In the genomic region with DNA sequence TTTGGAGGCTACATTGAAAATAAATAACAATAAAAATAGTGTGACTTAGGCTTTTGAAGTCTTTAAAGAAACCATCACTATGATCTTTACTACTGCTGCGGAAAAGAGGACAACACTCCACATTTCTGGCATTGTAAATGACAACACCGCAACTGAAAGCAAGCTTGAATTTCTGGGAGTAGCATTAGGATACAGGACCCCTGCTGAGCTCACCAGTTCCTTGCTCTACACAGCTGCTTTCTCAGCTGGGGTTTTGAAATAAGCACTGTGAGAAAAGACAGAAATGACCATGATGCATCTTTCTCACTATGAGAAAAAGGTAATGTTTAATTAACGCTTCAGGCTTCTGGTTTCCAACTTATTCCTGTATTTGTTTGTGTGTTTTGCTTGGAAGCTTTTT, we compare ENCODE assay signal across 21 cellular contexts.
A peak's percentile ranks its signal among the peaks of the same experiment; 100 is the strongest.
DNase-seq lines count a peak whose midpoint lies in the region; ATAC-seq, FAIRE-seq and TF ChIP-seq lines count a peak whose summit lies in the region.
"Had no signal": no experiment of that assay in that cellular context is flagged by ENCODE, and none has a peak within 500 bp of the region (broad histone marks: within the 10 kb centered on the region; RNA-seq: fewer than 3 reads in every experiment).

No MANE protein-coding gene starts in this region.

- CTCF ChIA-PET in MCF 10A (lab: Yijun Ruan, JAX) (interaction anchor here (0.6 to 1.1 kb wide), 2 partner anchors 9 to 192 kb away, joined by 3 read pairs; a partner anchor contains a TSS), mammary epithelial cell (lab: Charles Lee; ENCODE audit: low non-redundant PET) (no interaction called here)

- peaks cover 9% of the 10 kb centered on the region for H3K4me1 Mint-ChIP-seq in MCF 10A (ENCODE audit: insufficient read depth, unreplicated experiment)
- H3K4me1 Mint-ChIP-seq: activated naive CD4-positive, alpha-beta T cell treated with anti-CD3 and anti-CD28 coated beads, Interleukin-2, amount 50 U/mL, for 24 hours; CD14-positive monocyte had no signal

- no peaks in the 10 kb centered on the region for H3K79me2 ChIP-seq in mammary epithelial cell (ENCODE audit: insufficient read depth, low read length)

- no peaks in the 10 kb centered on the region for H4K20me1 ChIP-seq in mammary epithelial cell (ENCODE audit: insufficient read depth, low read length)

- 100% methylated on average over 2 of the region's 3 CpGs for WGBS in mammary epithelial cell (ENCODE audit: low coverage, missing lambda C conversion rate)
- 53 to 56% methylated on average over 3 of the region's 3 CpGs for WGBS in pancreas, 2 donors

- no peak for FAIRE-seq in pancreas (lab: Jason Lieb, UNC)
- FAIRE-seq: A204.1, bronchial epithelial cell had no signal

- H3K36me3 ChIP-seq in mammary epithelial cell (ENCODE audit: insufficient read depth, low read length): no peaks in the 10 kb centered on the region
- H3K36me3 ChIP-seq in pancreas: no peaks in the 10 kb centered on the region
- H3K36me3 ChIP-seq: prostate gland, transverse colon had no signal

- in situ Hi-C loops in mammary epithelial cell (cut with MboI; ENCODE audit: low sequenced_read_pairs in 2 of 2): no loop called here
- in situ Hi-C loops in astrocyte of the cerebellum (cut with HindIII; ENCODE audit: low sequenced_read_pairs): no loop called here
- in situ Hi-C loops in GM13977 (cut with MboI; ENCODE audit: low pct_unique_long_range_greater_than_20kb, low sequenced_read_pairs, unreplicated experiment): no loop called here

- no peak overlapping the region for H2AFZ ChIP-seq in mammary epithelial cell (ENCODE audit: low read depth, low read length)

- no peaks in the 10 kb centered on the region for H3K9me3 Mint-ChIP-seq in MCF 10A (ENCODE audit: unreplicated experiment)

- no peak overlapping the region for H3K4me3 ChIP-seq in mammary epithelial cell (replicated peaks in 1 of 3; ENCODE audit: insufficient read depth in 1 of 3, low read depth in 2 of 3, low read length in 3 of 3)
- H3K4me3 ChIP-seq in astrocyte of the cerebellum (ENCODE audit: low read depth, low read length): no peak overlapping the region
- no peak overlapping the region for H3K4me3 ChIP-seq in pancreas
- H3K4me3 ChIP-seq: prostate gland, transverse colon had no signal

- BruUV-seq in MCF 10A (replicated peaks; lab: Mats Ljungman, UMichigan) (no TSS peak), mammary epithelial cell (replicated peaks; lab: Mats Ljungman, UMichigan) (no TSS peak)

- no peaks in the 10 kb centered on the region for H3K9me3 ChIP-seq in mammary epithelial cell (replicated peaks; ENCODE audit: insufficient read depth, low read length)
- H3K9me3 ChIP-seq in pancreas: no peaks in the 10 kb centered on the region
- H3K9me3 ChIP-seq: prostate gland, transverse colon had no signal

- TF ChIP-seq CTCF in MCF 10A (IDR thresholded peaks at IDR 0.05; ENCODE audit: unreplicated experiment): no peak
- TF ChIP-seq CTCF in mammary epithelial cell (conservative IDR thresholded peaks at IDR 0.05 in 1 of 2, IDR thresholded peaks at IDR 0.05 in 1 of 2; ENCODE audit: extremely low read depth in 1 of 2, insufficient read depth in 1 of 2, low read depth in 1 of 2, low read length in 2 of 2): no peak
- no peak for TF ChIP-seq CTCF in astrocyte of the cerebellum (IDR thresholded peaks at IDR 0.05; ENCODE audit: low read depth, low read length, missing control alignments)
- TF ChIP-seq CTCF in pancreas (IDR thresholded peaks at IDR 0.05): no peak
- TF ChIP-seq CTCF in GM13977 (IDR thresholded peaks at IDR 0.05; ENCODE audit: extremely low read depth, insufficient read depth, missing control alignments): no peak

- peaks cover 13% of the 10 kb centered on the region for H3K4me1 ChIP-seq in mammary epithelial cell (ENCODE audit: insufficient read depth, low read length)
- no peaks in the 10 kb centered on the region for H3K4me1 ChIP-seq in pancreas
- H3K4me1 ChIP-seq: prostate gland, transverse colon had no signal

- POLR2A ChIA-PET in MCF 10A (lab: Yijun Ruan, JAX): interaction anchor here (1.1 kb wide), 1 partner anchor 85 kb away, joined by 5 read pairs; no protein-coding TSS in a partner anchor

- ATAC-seq in pancreas: no peak
- ATAC-seq: left colon had no signal

- no peaks in the 10 kb centered on the region for H3K27me3 Mint-ChIP-seq in MCF 10A (ENCODE audit: insufficient read depth, unreplicated experiment)
- H3K27me3 Mint-ChIP-seq: activated naive CD4-positive, alpha-beta T cell treated with anti-CD3 and anti-CD28 coated beads, Interleukin-2, amount 50 U/mL, for 24 hours had no signal

- H3K27ac Mint-ChIP-seq in MCF 10A (ENCODE audit: low read depth, unreplicated experiment): no peak overlapping the region
- H3K27ac Mint-ChIP-seq: activated naive CD4-positive, alpha-beta T cell treated with anti-CD3 and anti-CD28 coated beads, Interleukin-2, amount 50 U/mL, for 24 hours; CD14-positive monocyte had no signal

- intact Hi-C loops in MCF 10A (cut with micrococcal nuclease) (no loop called here), mammary epithelial cell (cut with micrococcal nuclease) (no loop called here), pancreas (cut with DNase I) (no loop called here)

- peaks cover 6% of the 10 kb centered on the region for H3K36me3 Mint-ChIP-seq in MCF 10A (ENCODE audit: insufficient read depth, unreplicated experiment)
- H3K36me3 Mint-ChIP-seq: activated naive CD4-positive, alpha-beta T cell treated with anti-CD3 and anti-CD28 coated beads, Interleukin-2, amount 50 U/mL, for 24 hours; CD14-positive monocyte had no signal

- H3K27ac ChIP-seq in mammary epithelial cell (ENCODE audit: insufficient read depth, low read depth, low read length) (no peak overlapping the region), pancreas (no peak overlapping the region)
- H3K27ac ChIP-seq: prostate gland, transverse colon had no signal

- no peak overlapping the region for H3K9ac ChIP-seq in mammary epithelial cell (ENCODE audit: insufficient read depth, low read length)

- H3K4me2 ChIP-seq in mammary epithelial cell (ENCODE audit: insufficient read depth, low read depth, low read length): no peak overlapping the region

- H3K27me3 ChIP-seq in mammary epithelial cell (ENCODE audit: insufficient read depth, low read length) (no peaks in the 10 kb centered on the region), pancreas (peaks cover 0 to 4% (median 0%) of the 10 kb centered on the region in 4 donors)
- H3K27me3 ChIP-seq: transverse colon had no signal

- dilution Hi-C loops in mammary epithelial cell (cut with HindIII; ENCODE audit: low sequenced_read_pairs): no loop called here

- H3K4me3 Mint-ChIP-seq in MCF 10A (ENCODE audit: unreplicated experiment): no peak overlapping the region
- H3K4me3 Mint-ChIP-seq: activated naive CD4-positive, alpha-beta T cell treated with anti-CD3 and anti-CD28 coated beads, Interleukin-2, amount 50 U/mL, for 24 hours; CD14-positive monocyte had no signal

- DNase-seq in MCF 10A (ENCODE audit: unreplicated experiment) (peak; percentile 17), mammary epithelial cell (no peak), astrocyte of the cerebellum (ENCODE audit: low read depth) (peak; percentile 20), iris pigment epithelial cell (ENCODE audit: low read depth) (peak; percentile 31), pancreas (no peak), NOMO-1 (lab: John Stamatoyannopoulos, UW; ENCODE audit: unreplicated experiment in 2 of 2) (no peak), GM13977 (ENCODE audit: low spot score) (no peak)
- DNase-seq in activated CD4-positive, alpha-beta T cell treated with anti-CD3 and anti-CD28 coated beads, Interleukin-2, amount 50 U/mL, for 4 hours: no peak
- DNase-seq: activated T-cell treated with anti-CD3 and anti-CD28 coated beads, Interleukin-2, amount 50 U/mL, for 1 hour; DMS79 treated with DMSO at 0.1 percent for 48 hours; hypothalamus; left colon; RPMI8226; stimulated activated CD4-positive, alpha-beta T cell treated with anti-CD3 and anti-CD28 coated beads, Interleukin-12 subunit alpha, Interleukin-12 subunit beta, amount 100 ng/mL, for 4 hours; stimulated activated naive CD4-positive, alpha-beta T cell treated with Interleukin-2 at 50 U/mL for 16 hours; transverse colon had no signal

Comparison
In these comparisons a context has a peak if more than half of its experiments do, and no peak if none do; other contexts are left out.
1. DNase-seq: peak in MCF 10A (single experiment), astrocyte of the cerebellum (single experiment) and iris pigment epithelial cell (single experiment); none in mammary epithelial cell (single experiment), pancreas (0 of 6), activated CD4-positive, alpha-beta T cell treated with anti-CD3 and anti-CD28 coated beads, Interleukin-2, amount 50 U/mL, for 4 hours (0 of 2), NOMO-1 (0 of 2) and GM13977 (single experiment).